In the genomic region with DNA sequence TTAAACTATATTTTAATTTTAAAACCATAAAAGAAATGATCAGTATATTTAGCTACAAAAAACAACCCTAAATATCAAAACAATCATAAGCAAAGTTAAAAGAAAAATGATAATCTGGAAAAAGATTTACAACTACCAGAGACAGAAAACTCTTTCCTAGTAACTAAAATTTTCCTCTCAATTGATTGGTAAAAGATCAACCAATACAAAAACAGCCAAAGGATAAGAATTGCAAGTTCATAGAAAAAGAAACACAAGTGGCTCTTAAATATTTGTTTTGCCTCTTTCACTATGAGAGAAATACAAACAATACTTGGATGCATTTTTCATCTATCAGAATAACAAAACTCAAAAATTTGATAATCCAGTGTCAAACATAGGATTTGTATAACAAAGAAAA, we compare ENCODE assay signal across 19 cellular contexts.
DNase-seq lines count a peak whose midpoint lies in the region; ATAC-seq, FAIRE-seq and TF ChIP-seq lines count a peak whose summit lies in the region.
"Had no signal": no experiment of that assay in that cellular context is flagged by ENCODE, and none has a peak within 500 bp of the region (broad histone marks: within the 10 kb centered on the region; RNA-seq: fewer than 3 reads in every experiment).

No MANE protein-coding gene starts in this region.

- in situ Hi-C loops in HepG2 (cut with HindIII; ENCODE audit: extremely low pct_ligation_motif_present, low pct_unique_long_range_greater_than_20kb) = no loop called here

- DNase-seq in HepG2 (ENCODE audit: low spot score) (no peak), right lobe of liver (no peak), GM12891 (ENCODE audit: insufficient read length, low spot score) (no peak), natural killer cell (no peak)
- DNase-seq: CD4-positive, CD25-positive, alpha-beta regulatory T cell; CD8-positive, alpha-beta T cell; DMS 273 treated with DMSO at 0.1 percent for 48 hours; DMS79; GM23248; H7; HCEC 1CT had no signal

- peaks cover 0 to 6% of the 10 kb centered on the region in 2 donors for H3K4me1 Mint-ChIP-seq in natural killer cell

- ATAC-seq in HepG2 = no peak
- ATAC-seq in right lobe of liver = no peak
- ATAC-seq in natural killer cell = no peak
- ATAC-seq: CD8-positive, alpha-beta T cell had no signal

- H3K27ac ChIP-seq in HepG2 (ENCODE audit: extremely low read length, insufficient read depth, low read length) (no peak overlapping the region), right lobe of liver (no peak overlapping the region)
- H3K27ac ChIP-seq: BLaER1, C4-2B, GM23248 had no signal

- H3K9me3 Mint-ChIP-seq in natural killer cell = peaks cover 17 to 37% of the 10 kb centered on the region in 2 donors

- intact Hi-C loops in HepG2 (cut with micrococcal nuclease; ENCODE audit: unreplicated experiment) = loop anchor here (5.0 kb wide), 1 partner anchor 98 kb away; no protein-coding TSS in a partner anchor
- intact Hi-C loops in right lobe of liver (cut with DNase I) = no loop called here
- intact Hi-C loops in natural killer cell (cut with micrococcal nuclease) = no loop called here

- H3K4me3 ChIP-seq in HepG2 (replicated peaks in 1 of 3; ENCODE audit: insufficient read depth in 1 of 3, low read depth in 2 of 3, low read length in 3 of 3) (no peak overlapping the region), right lobe of liver (no peak overlapping the region)
- H3K4me3 ChIP-seq: BLaER1, GM23248 had no signal

- no peak overlapping the region for H3K27ac Mint-ChIP-seq in natural killer cell
- H3K27ac Mint-ChIP-seq: B cell; CD4-positive, CD25-positive, alpha-beta regulatory T cell; CD8-positive, alpha-beta T cell had no signal

- H3K27me3 ChIP-seq in HepG2 (ENCODE audit: control insufficient read depth in 1 of 2, insufficient read depth in 2 of 2, low read length in 2 of 2) (no peaks in the 10 kb centered on the region), right lobe of liver (no peaks in the 10 kb centered on the region)
- H3K27me3 ChIP-seq: BLaER1 had no signal

- H3K4me1 ChIP-seq in HepG2 (ENCODE audit: insufficient read depth, low read length) = peaks cover 49% of the 10 kb centered on the region
- H3K4me1 ChIP-seq in right lobe of liver = peaks cover 0 to 13% (median 0%) of the 10 kb centered on the region in 4 donors

- no peak overlapping the region for H3K4me3 Mint-ChIP-seq in natural killer cell
- H3K4me3 Mint-ChIP-seq: B cell; CD4-positive, CD25-positive, alpha-beta regulatory T cell; CD8-positive, alpha-beta T cell had no signal

- TF ChIP-seq RAD21 in HepG2 (CRISPR knock-in tag; IDR thresholded peaks at IDR 0.05) = no peak

- peaks cover 3% of the 10 kb centered on the region for H3K79me2 ChIP-seq in HepG2 (ENCODE audit: insufficient read depth, low read length)

- FAIRE-seq in HepG2 (lab: Jason Lieb, UNC) = no peak
- FAIRE-seq in TTC549 (lab: Jason Lieb, UNC) = peak; percentile 46
- peak; percentile 37 for FAIRE-seq in endometrium (lab: Jason Lieb, UNC)
- no peak for FAIRE-seq in GM12891 (lab: Jason Lieb, UNC)
- FAIRE-seq: D721Med, GM19239, H1 had no signal

- no peak for TF ChIP-seq CTCF in HepG2 (CRISPR knock-in tag; IDR thresholded peaks at IDR 0.05)
- no peak for TF ChIP-seq CTCF in right lobe of liver (IDR thresholded peaks at IDR 0.05)
- TF ChIP-seq CTCF in natural killer cell (IDR thresholded peaks at IDR 0.05) = no peak

- TF ChIP-seq POLR2A in HepG2 (IDR thresholded peaks at IDR 0.05; ENCODE audit: insufficient read depth in 1 of 2, low read depth in 2 of 2, low read length in 2 of 2) (no peak), right lobe of liver (IDR thresholded peaks at IDR 0.05) (no peak), GM12891 (IDR thresholded peaks at IDR 0.05; ENCODE audit: low read depth, low read length) (no peak)

- POLR2A ChIA-PET in HepG2 (lab: Yijun Ruan, JAX) = interaction anchor here (1.2 kb wide), 1 partner anchor 22 kb away, joined by 3 read pairs; no protein-coding TSS in a partner anchor

- TF ChIP-seq EP300 in HepG2 (IDR thresholded peaks at IDR 0.05; ENCODE audit: low read depth in 2 of 2, low read length in 2 of 2) (no peak), HepG2 (CRISPR knock-in tag; IDR thresholded peaks at IDR 0.05; ENCODE audit: borderline replicate concordance) (no peak)

- peaks cover 28% of the 10 kb centered on the region for H3K9me3 ChIP-seq in HepG2 (ENCODE audit: low read length)
- H3K9me3 ChIP-seq in right lobe of liver = no peaks in the 10 kb centered on the region

- no peaks in the 10 kb centered on the region for H4K20me1 ChIP-seq in HepG2 (ENCODE audit: insufficient read depth, low read length)
- H4K20me1 ChIP-seq: BLaER1 had no signal

- CTCF ChIA-PET in HepG2 (lab: Yijun Ruan, JAX; ENCODE audit: low intra/inter-chr PET ratio, low total read pairs) = no interaction called here

- H3K4me2 ChIP-seq in HepG2 (ENCODE audit: low read depth, low read length) = no peak overlapping the region
- H3K4me2 ChIP-seq: BLaER1 had no signal

- H3K36me3 Mint-ChIP-seq in natural killer cell = peaks cover 27% of the 10 kb centered on the region

- no peaks in the 10 kb centered on the region for H3K27me3 Mint-ChIP-seq in natural killer cell (ENCODE audit: low read depth in 2 of 2)
- H3K27me3 Mint-ChIP-seq: B cell; CD4-positive, CD25-positive, alpha-beta regulatory T cell had no signal

- H2AFZ ChIP-seq in HepG2 (ENCODE audit: low read length) = no peak overlapping the region
- H2AFZ ChIP-seq: GM23248 had no signal

- BruUV-seq in HepG2 (replicated peaks; lab: Mats Ljungman, UMichigan) = no TSS peak

- H3K36me3 ChIP-seq in HepG2 (replicated peaks in 1 of 2; ENCODE audit: control insufficient read depth in 1 of 2, insufficient read depth in 2 of 2, low read length in 2 of 2) (no peaks in the 10 kb centered on the region; a peak in 1 of 5 replicates), right lobe of liver (no peaks in the 10 kb centered on the region)

- H3K9ac ChIP-seq in HepG2 (ENCODE audit: insufficient read depth, low read depth, low read length) = no peak overlapping the region
- H3K9ac ChIP-seq: BLaER1, GM23248 had no signal

TF ChIP-seq in HepG2, 621 proteins besides CTCF, POLR2A, EP300 and RAD21:
- TF ChIP-seq ZSCAN21 (CRISPR knock-in tag; IDR thresholded peaks at IDR 0.05; ENCODE audit: borderline replicate concordance) (no peak), RFX5 (IDR thresholded peaks at IDR 0.05; ENCODE audit: low read depth, low read length) (peak; percentile 55; the same call in 1 of the 2 replicates)

TF ChIP-seq in GM12891, 5 proteins besides CTCF, POLR2A, EP300 and RAD21:
- TF ChIP-seq POLR2AphosphoS5 (IDR thresholded peaks at IDR 0.05; ENCODE audit: low read depth, low read length) (no peak), PAX5 (IDR thresholded peaks at IDR 0.05; ENCODE audit: insufficient read depth, low read length, severe bottlenecking) (no peak), SPI1 (IDR thresholded peaks at IDR 0.05; ENCODE audit: low read depth, low read length) (no peak)
